In genomic region chr17:78357687-78358537, GRCh38 we compare ENCODE assay signal across 8 cellular contexts. TPM values are rescaled to one million over a fixed set of nuclear protein-coding genes. Genes with fewer than 3 reads are reported as not detected.
A peak's percentile ranks its signal among the peaks of the same experiment; 100 is the strongest.
DNase-seq lines count a peak whose midpoint lies in the region; ATAC-seq and TF ChIP-seq lines count a peak whose summit lies in the region.

No MANE protein-coding gene starts in this region.

- H3K27me3 Mint-ChIP-seq in activated CD4-positive, alpha-beta memory T cell treated with anti-CD3 and anti-CD28 coated beads for 36 hours: peaks cover 3% of the 10 kb centered on the region

- peak; percentile 66 for DNase-seq in ELF-1 (ENCODE audit: low read depth, low spot score)
- DNase-seq in activated CD4-positive, alpha-beta memory T cell treated with anti-CD3 and anti-CD28 coated beads for 36 hours: peak; percentile 46
- DNase-seq in foreskin fibroblast: peak in 1 of 2 donors; percentile 40
- no peak for DNase-seq in retinal pigment epithelial cell (ENCODE audit: low read depth)
- no peak for DNase-seq in AG08395 (ENCODE audit: low spot score)
- no peak for DNase-seq in mucosa of gallbladder (ENCODE audit: low spot score)
- no peak for DNase-seq in NCI-H524 (lab: John Stamatoyannopoulos, UW)

- peak overlapping the region; percentile 93 for H3K4me3 Mint-ChIP-seq in activated CD4-positive, alpha-beta memory T cell treated with anti-CD3 and anti-CD28 coated beads for 36 hours

- POLR2A ChIA-PET in activated CD4-positive, alpha-beta memory T cell treated with anti-CD3 and anti-CD28 coated beads for 36 hours (lab: Charles Lee): interaction anchor here (0.9 to 3.7 kb wide), 6 partner anchors 10 to 422 kb away, joined by 3 to 28 read pairs (median 10); partner anchors contain the start of gene PGS1

- intact Hi-C loops in activated CD4-positive, alpha-beta memory T cell treated with anti-CD3 and anti-CD28 coated beads for 36 hours (cut with micrococcal nuclease): no loop called here

- peaks cover 44% of the 10 kb centered on the region for H3K36me3 Mint-ChIP-seq in activated CD4-positive, alpha-beta memory T cell treated with anti-CD3 and anti-CD28 coated beads for 36 hours

- H3K4me1 Mint-ChIP-seq in activated CD4-positive, alpha-beta memory T cell treated with anti-CD3 and anti-CD28 coated beads for 36 hours (ENCODE audit: low read depth): peaks cover 47% of the 10 kb centered on the region

- TF ChIP-seq CTCF in foreskin fibroblast (IDR thresholded peaks at IDR 0.05; ENCODE audit: low read depth, low read length) (no peak), retinal pigment epithelial cell (conservative IDR thresholded peaks at IDR 0.05; ENCODE audit: low read depth, low read length) (no peak)

- ATAC-seq in esophagus mucosa: no peak

- H3K27ac Mint-ChIP-seq in activated CD4-positive, alpha-beta memory T cell treated with anti-CD3 and anti-CD28 coated beads for 36 hours: peak overlapping the region; percentile 97

- CTCF ChIA-PET in activated CD4-positive, alpha-beta memory T cell treated with anti-CD3 and anti-CD28 coated beads for 36 hours (lab: Charles Lee): interaction anchor here (0.9 to 9.1 kb wide), 8 partner anchors 12 to 106 kb away, joined by 3 to 135 read pairs (median 4); no protein-coding TSS in a partner anchor

- H3K4me3 ChIP-seq in foreskin fibroblast (ENCODE audit: low read depth in 1 of 2, low read length in 2 of 2): peak overlapping the region; percentile 65 to 82
- peak overlapping the region; percentile 86 for H3K4me3 ChIP-seq in retinal pigment epithelial cell (ENCODE audit: low read length)

- no peaks in the 10 kb centered on the region for H3K9me3 Mint-ChIP-seq in activated CD4-positive, alpha-beta memory T cell treated with anti-CD3 and anti-CD28 coated beads for 36 hours

RNA-seq across cellular contexts. Expression of gene SOCS3, which starts 2.0 kb away (rescaled TPM):
- 100 to 1,000 TPM; 162 to 167 TPM for total RNA-seq in activated CD4-positive, alpha-beta memory T cell treated with anti-CD3 and anti-CD28 coated beads for 36 hours
- total RNA-seq in mucosa of gallbladder (11.9 TPM), esophagus mucosa (13.6 TPM)

RNA-seq across cellular contexts. Expression of gene PGS1, which starts 20.5 kb away (rescaled TPM):
- total RNA-seq in activated CD4-positive, alpha-beta memory T cell treated with anti-CD3 and anti-CD28 coated beads for 36 hours: 10 to 100 TPM; 75.8 to 78.1 TPM
- total RNA-seq in mucosa of gallbladder: 40.4 TPM
- 15.9 TPM for total RNA-seq in esophagus mucosa

Comparison
In these comparisons a context has a peak if more than half of its experiments do, and no peak if none do; other contexts are left out.
1. DNase-seq: peak in ELF-1 (single experiment) and activated CD4-positive, alpha-beta memory T cell treated with anti-CD3 and anti-CD28 coated beads for 36 hours (single experiment); none in retinal pigment epithelial cell (single experiment), AG08395 (single experiment), mucosa of gallbladder (single experiment) and NCI-H524 (0 of 2).
2. RNA of gene SOCS3, which starts 2.0 kb away (total RNA-seq): 162 to 167 TPM in activated CD4-positive, alpha-beta memory T cell treated with anti-CD3 and anti-CD28 coated beads for 36 hours; 13.6 TPM in esophagus mucosa (single experiment) and 11.9 TPM in mucosa of gallbladder (single experiment); every median in the first group is over 10 times any median in the second.